In the genomic region with DNA sequence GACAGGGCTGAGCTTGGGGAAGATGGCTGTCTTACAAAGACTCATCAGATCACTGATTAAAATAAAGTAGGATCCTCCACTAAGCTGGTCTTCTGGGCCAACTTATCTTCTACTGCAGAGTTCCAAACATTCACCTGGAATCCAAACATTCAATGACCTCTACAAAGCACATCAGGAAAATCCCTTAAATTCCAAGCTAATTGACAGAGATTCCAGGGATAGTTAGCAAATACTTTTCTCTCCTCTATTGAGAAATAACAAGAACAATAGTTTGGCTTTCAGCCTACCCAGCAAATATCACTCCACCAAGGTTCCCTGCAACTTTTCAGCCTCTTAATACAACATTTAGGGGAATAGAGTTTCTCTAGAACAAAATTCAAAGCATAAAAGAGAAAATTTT, we compare ENCODE assay signal across 26 cellular contexts.
A peak's percentile ranks its signal among the peaks of the same experiment; 100 is the strongest.
DNase-seq lines count a peak whose midpoint lies in the region; ATAC-seq, FAIRE-seq and TF ChIP-seq lines count a peak whose summit lies in the region.
"Had no signal": no experiment of that assay in that cellular context is flagged by ENCODE, and none has a peak within 500 bp of the region (broad histone marks: within the 10 kb centered on the region; RNA-seq: fewer than 3 reads in every experiment).

No MANE protein-coding gene starts in this region.

- intact Hi-C loops in endothelial cell of umbilical vein (cut with micrococcal nuclease), result no loop called here
- intact Hi-C loops in stomach (cut with DNase I; ENCODE audit: low total_unique reads), result no loop called here
- intact Hi-C loops in left lung (cut with DNase I), result no loop called here

- TF ChIP-seq RAD21 in Ishikawa (IDR thresholded peaks at IDR 0.05; ENCODE audit: low read depth), result no peak

- dilution Hi-C loops in endothelial cell of umbilical vein (cut with MboI; ENCODE audit: extremely low pct_ligation_motif_present, low sequenced_read_pairs), result no loop called here

- no peak overlapping the region for H3K4me3 ChIP-seq in endothelial cell of umbilical vein (replicated peaks in 1 of 3; ENCODE audit: insufficient read depth in 1 of 3, low read depth in 1 of 3, low read length in 3 of 3)
- no peak overlapping the region for H3K4me3 ChIP-seq in mesodermal cell (ENCODE audit: extremely low read depth, insufficient read depth, low read length, poor library complexity, severe bottlenecking)
- no peak overlapping the region for H3K4me3 ChIP-seq in stomach
- H3K4me3 ChIP-seq in left lung, result no peak overlapping the region
- H3K4me3 ChIP-seq: dorsolateral prefrontal cortex, GM12878, MG63, uterus had no signal

- H3K79me2 ChIP-seq in endothelial cell of umbilical vein (ENCODE audit: control insufficient read depth, insufficient read depth, low read length), result no peaks in the 10 kb centered on the region

- FAIRE-seq in endothelial cell of umbilical vein (lab: Jason Lieb, UNC), result no peak
- FAIRE-seq in urothelium cell line (lab: Jason Lieb, UNC), result no peak
- FAIRE-seq: GM12878 had no signal

- no TSS peak for BruUV-seq in endothelial cell of umbilical vein (replicated peaks; lab: Mats Ljungman, UMichigan)

- TF ChIP-seq EP300 in Ishikawa (IDR thresholded peaks at IDR 0.05; ENCODE audit: borderline replicate concordance) (no peak), stomach (IDR thresholded peaks at IDR 0.05) (no peak)

- POLR2A ChIA-PET in endothelial cell of umbilical vein (lab: Charles Lee), result no interaction called here

- CTCF ChIA-PET in endothelial cell of umbilical vein (lab: Charles Lee), result interaction anchor here (0.9 to 2.3 kb wide), 4 partner anchors 13 to 255 kb away, joined by 3 to 7 read pairs (median 6); no protein-coding TSS in a partner anchor

- H3K4me1 ChIP-seq in endothelial cell of umbilical vein (ENCODE audit: control insufficient read depth, extremely low read depth, insufficient read depth, low read length), result no peaks in the 10 kb centered on the region
- H3K4me1 ChIP-seq in mesodermal cell (ENCODE audit: control insufficient read depth, insufficient read depth, low read length, poor library complexity, severe bottlenecking), result peaks cover 25% of the 10 kb centered on the region
- peaks cover 0 to 8% (median 0%) of the 10 kb centered on the region in 4 donors for H3K4me1 ChIP-seq in stomach
- H3K4me1 ChIP-seq in left lung, result no peaks in the 10 kb centered on the region
- H3K4me1 ChIP-seq: uterus had no signal

- H3K9me3 ChIP-seq in endothelial cell of umbilical vein (replicated peaks; ENCODE audit: control insufficient read depth, insufficient read depth, low read length), result no peaks in the 10 kb centered on the region
- peaks cover 13% of the 10 kb centered on the region for H3K9me3 ChIP-seq in mesodermal cell (ENCODE audit: control insufficient read depth, low read length)
- H3K9me3 ChIP-seq in stomach, result peaks cover 0 to 6% (median 0%) of the 10 kb centered on the region in 4 donors
- H3K9me3 ChIP-seq in left lung, result no peaks in the 10 kb centered on the region
- H3K9me3 ChIP-seq: MG63, uterus had no signal

- TF ChIP-seq POLR2A in endothelial cell of umbilical vein (IDR thresholded peaks at IDR 0.05; ENCODE audit: low read depth, low read length), result no peak
- no peak for TF ChIP-seq POLR2A in stomach (IDR thresholded peaks at IDR 0.05)

- no peak overlapping the region for H2AFZ ChIP-seq in endothelial cell of umbilical vein (ENCODE audit: low read depth, low read length)

- H3K27me3 ChIP-seq in endothelial cell of umbilical vein (ENCODE audit: control insufficient read depth in 2 of 2, insufficient read depth in 2 of 2, low read length in 2 of 2) (peaks cover 4 to 12% of the 10 kb centered on the region in 2 experiments), stomach (no peaks in the 10 kb centered on the region), left lung (no peaks in the 10 kb centered on the region)
- H3K27me3 ChIP-seq: dorsolateral prefrontal cortex, MG63, uterus had no signal

- no peak overlapping the region for H3K4me2 ChIP-seq in endothelial cell of umbilical vein (ENCODE audit: insufficient read depth, low read length)

- DNase-seq in AG08395 (ENCODE audit: low spot score) (peak; percentile 13), endothelial cell of umbilical vein (ENCODE audit: low read depth, low spot score) (peak; percentile 16), stomach (no peak), NCI-H510A (lab: John Stamatoyannopoulos, UW) (no peak), urothelium cell line (ENCODE audit: low spot score) (no peak), left lung (no peak)
- DNase-seq: activated CD4-positive, alpha-beta T cell treated with anti-CD3 and anti-CD28 coated beads, Interleukin-2, amount 50 U/mL, for 1 hour; amniotic stem cell; caudate nucleus; CD4-positive, alpha-beta T cell; dorsolateral prefrontal cortex; GF-D8; left ventricle myocardium superior; MG63; NCI-H1436; NCI-H526 treated with DMSO at 0.1 percent for 48 hours; nucleus accumbens; Right ventricle myocardium superior; stimulated activated CD4-positive, alpha-beta T cell treated with anti-CD3 and anti-CD28 coated beads, Interleukin-15, amount 100 ng/mL, for 24 hours; substantia nigra; T-helper 17 cell; uterus had no signal

- no peak for ATAC-seq in left lung
- ATAC-seq: GM12878, left ventricle myocardium superior, T-helper 17 cell had no signal

- H3K27ac ChIP-seq in endothelial cell of umbilical vein (ENCODE audit: insufficient read depth, low read depth, low read length), result no peak overlapping the region
- peak overlapping the region; percentile 33 for H3K27ac ChIP-seq in mesodermal cell (ENCODE audit: low read depth, low read length, severe bottlenecking)
- no peak overlapping the region for H3K27ac ChIP-seq in stomach
- H3K27ac ChIP-seq in left lung, result no peak overlapping the region
- H3K27ac ChIP-seq: dorsolateral prefrontal cortex, epithelial cell of prostate, uterus had no signal

- H4K20me1 ChIP-seq in endothelial cell of umbilical vein (replicated peaks; ENCODE audit: control insufficient read depth, extremely low read depth, insufficient read depth, low read length), result no peaks in the 10 kb centered on the region

- H3K36me3 ChIP-seq in endothelial cell of umbilical vein (ENCODE audit: control insufficient read depth in 2 of 2, extremely low read depth in 1 of 2, insufficient read depth in 2 of 2, low read length in 2 of 2) (no peaks in the 10 kb centered on the region), mesodermal cell (ENCODE audit: control insufficient read depth, insufficient read depth, low read length) (no peaks in the 10 kb centered on the region), stomach (no peaks in the 10 kb centered on the region), left lung (no peaks in the 10 kb centered on the region)
- H3K36me3 ChIP-seq: MG63, uterus had no signal

- no peaks in the 10 kb centered on the region for H3K9me1 ChIP-seq in endothelial cell of umbilical vein (replicated peaks; ENCODE audit: control insufficient read depth, extremely low read depth, insufficient read depth, low read length)

- no peak overlapping the region for H3K9ac ChIP-seq in endothelial cell of umbilical vein (replicated peaks; ENCODE audit: extremely low read depth, insufficient read depth, low read length)

- TF ChIP-seq CTCF in endothelial cell of umbilical vein (IDR thresholded peaks at IDR 0.05; ENCODE audit: extremely low read depth in 1 of 2, insufficient read depth in 1 of 2, low read depth in 1 of 2, low read length in 2 of 2) (no peak), stomach (IDR thresholded peaks at IDR 0.05) (no peak), left lung (IDR thresholded peaks at IDR 0.05) (no peak)

TF ChIP-seq in Ishikawa, 13 proteins besides CTCF, POLR2A, EP300 and RAD21:
- TF ChIP-seq NFIC (IDR thresholded peaks at IDR 0.05) (no peak), CEBPB (IDR thresholded peaks at IDR 0.05) (peak; percentile 44; the same call in 1 of the 2 replicates), TEAD4 (IDR thresholded peaks at IDR 0.05) (peak; percentile 70)

TF ChIP-seq in endothelial cell of umbilical vein, 7 proteins besides CTCF, POLR2A, EP300 and RAD21:
- TF ChIP-seq, protein P1, sequence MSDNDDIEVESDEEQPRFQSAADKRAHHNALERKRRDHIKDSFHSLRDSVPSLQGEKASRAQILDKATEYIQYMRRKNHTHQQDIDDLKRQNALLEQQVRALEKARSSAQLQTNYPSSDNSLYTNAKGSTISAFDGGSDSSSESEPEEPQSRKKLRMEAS (IDR thresholded peaks at IDR 0.05; ENCODE audit: insufficient read depth, insufficient read length), result no peak
- TF ChIP-seq JUN (IDR thresholded peaks at IDR 0.05; ENCODE audit: borderline replicate concordance, insufficient read depth, insufficient read length, low read depth) (no peak), POLR2AphosphoS5 (IDR thresholded peaks at IDR 0.05; ENCODE audit: insufficient read depth, low read depth, low read length) (no peak)

Comparison
In these comparisons a context has a peak if more than half of its experiments do, and no peak if none do; other contexts are left out.
1. DNase-seq: peak in AG08395 (single experiment) and endothelial cell of umbilical vein (single experiment); none in stomach (single experiment), NCI-H510A (single experiment), urothelium cell line (single experiment) and left lung (0 of 2).